In genomic region chr12:102052192-102053061, GRCh38 we compare ENCODE assay signal across 1 cellular context.
TF ChIP-seq lines count a peak whose summit lies in the region.

No MANE protein-coding gene starts in this region.

TF ChIP-seq in K562, 482 proteins besides CTCF, POLR2A, EP300 and RAD21:
- no peak for TF ChIP-seq RBM25 (IDR thresholded peaks at IDR 0.05; ENCODE audit: low read depth, low read length, severe bottlenecking)
- TF ChIP-seq ASH1L (IDR thresholded peaks at IDR 0.05; ENCODE audit: borderline replicate concordance, low read depth, partially characterized antibody) = no peak
- no peak for TF ChIP-seq CC2D1A (IDR thresholded peaks at IDR 0.05)
- TF ChIP-seq, protein P1, sequence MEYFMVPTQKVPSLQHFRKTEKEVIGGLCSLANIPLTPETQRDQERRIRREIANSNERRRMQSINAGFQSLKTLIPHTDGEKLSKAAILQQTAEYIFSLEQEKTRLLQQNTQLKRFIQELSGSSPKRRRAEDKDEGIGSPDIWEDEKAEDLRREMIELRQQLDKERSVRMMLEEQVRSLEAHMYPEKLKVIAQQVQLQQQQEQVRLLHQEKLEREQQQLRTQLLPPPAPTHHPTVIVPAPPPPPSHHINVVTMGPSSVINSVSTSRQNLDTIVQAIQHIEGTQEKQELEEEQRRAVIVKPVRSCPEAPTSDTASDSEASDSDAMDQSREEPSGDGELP (CRISPR knock-in tag; IDR thresholded peaks at IDR 0.05; ENCODE audit: borderline replicate concordance) = no peak
- TF ChIP-seq GTF2E2 (tag; IDR thresholded peaks at IDR 0.05) = no peak
- TF ChIP-seq TCFL5 (CRISPR knock-in tag; conservative IDR thresholded peaks at IDR 0.05) = no peak
- TF ChIP-seq HOMEZ (CRISPR knock-in tag; IDR thresholded peaks at IDR 0.05) = no peak
- no peak for TF ChIP-seq HDGF (IDR thresholded peaks at IDR 0.05)
- no peak for TF ChIP-seq ZBTB43 (CRISPR knock-in tag; IDR thresholded peaks at IDR 0.05)
- TF ChIP-seq SRSF1 (IDR thresholded peaks at IDR 0.05; ENCODE audit: low read depth, low read length) = no peak
- TF ChIP-seq, protein P2, sequence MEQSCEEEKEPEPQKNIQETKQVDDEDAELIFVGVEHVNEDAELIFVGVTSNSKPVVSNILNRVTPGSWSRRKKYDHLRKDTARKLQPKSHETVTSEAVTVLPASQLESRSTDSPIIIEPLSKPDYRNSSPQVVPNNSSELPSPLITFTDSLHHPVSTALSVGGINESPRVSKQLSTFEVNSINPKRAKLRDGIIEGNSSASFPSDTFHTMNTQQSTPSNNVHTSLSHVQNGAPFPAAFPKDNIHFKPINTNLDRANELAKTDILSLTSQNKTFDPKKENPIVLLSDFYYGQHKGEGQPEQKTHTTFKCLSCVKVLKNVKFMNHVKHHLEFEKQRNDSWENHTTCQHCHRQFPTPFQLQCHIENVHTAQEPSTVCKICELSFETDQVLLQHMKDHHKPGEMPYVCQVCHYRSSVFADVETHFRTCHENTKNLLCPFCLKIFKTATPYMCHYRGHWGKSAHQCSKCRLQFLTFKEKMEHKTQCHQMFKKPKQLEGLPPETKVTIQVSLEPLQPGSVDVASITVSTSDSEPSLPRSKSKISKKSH (CRISPR knock-in tag; IDR thresholded peaks at IDR 0.05) = no peak
- TF ChIP-seq KLF13 (tag; IDR thresholded peaks at IDR 0.05; ENCODE audit: borderline replicate concordance, low read depth) = no peak
- no peak for TF ChIP-seq FOXJ3 (CRISPR knock-in tag; IDR thresholded peaks at IDR 0.05)
- no peak for TF ChIP-seq MYBL2 (IDR thresholded peaks at IDR 0.05; ENCODE audit: low read depth)
- no peak for TF ChIP-seq MYBL2 (CRISPR knock-in tag; IDR thresholded peaks at IDR 0.05; ENCODE audit: borderline replicate concordance)
- TF ChIP-seq SLC30A9 (CRISPR knock-in tag; IDR thresholded peaks at IDR 0.05) = no peak
